Comparison of ENCODE assay signal across 1 cellular context in genomic region chr11:107592813-107593212, GRCh38.
TF ChIP-seq lines count a peak whose summit lies in the region.

No MANE protein-coding gene starts in this region.

TF ChIP-seq in K562, 482 proteins besides CTCF, POLR2A, EP300 and RAD21:
- no peak for TF ChIP-seq CBX3 (IDR thresholded peaks at IDR 0.05; ENCODE audit: borderline replicate concordance in 1 of 2, low read length in 2 of 2)
- no peak for TF ChIP-seq NEUROD1 (IDR thresholded peaks at IDR 0.05; ENCODE audit: borderline replicate concordance, low read depth, low read length, partially characterized antibody)
- no peak for TF ChIP-seq U2AF1 (optimal IDR thresholded peaks at IDR 0.05; ENCODE audit: low read depth, low read length)
- TF ChIP-seq ID3 (CRISPR knock-in tag; IDR thresholded peaks at IDR 0.05): no peak
- no peak for TF ChIP-seq ID3 (tag; IDR thresholded peaks at IDR 0.05)
- TF ChIP-seq BACH1 (tag; IDR thresholded peaks at IDR 0.05): no peak
- no peak for TF ChIP-seq MBD1 (CRISPR knock-in tag; IDR thresholded peaks at IDR 0.05)
- TF ChIP-seq MTA3 (IDR thresholded peaks at IDR 0.05; ENCODE audit: borderline replicate concordance): no peak
- no peak for TF ChIP-seq IRF9 (tag; IDR thresholded peaks at IDR 0.05)
- TF ChIP-seq ZHX1 (conservative IDR thresholded peaks at IDR 0.05; ENCODE audit: low read length): no peak
- TF ChIP-seq ZC3H4 (CRISPR knock-in tag; IDR thresholded peaks at IDR 0.05; ENCODE audit: borderline replicate concordance): no peak
- no peak for TF ChIP-seq MYNN (IDR thresholded peaks at IDR 0.05)
- TF ChIP-seq MYNN (CRISPR knock-in tag; IDR thresholded peaks at IDR 0.05): no peak
- no peak for TF ChIP-seq ZFPM2 (CRISPR knock-in tag; IDR thresholded peaks at IDR 0.05)
- TF ChIP-seq RCOR1 (IDR thresholded peaks at IDR 0.05; ENCODE audit: borderline replicate concordance in 1 of 2, low read depth in 2 of 2, low read length in 2 of 2): no peak
- peak; percentile 92 for TF ChIP-seq HNRNPLL (IDR thresholded peaks at IDR 0.05; ENCODE audit: low read depth, low read length, poor library complexity, severe bottlenecking)
- TF ChIP-seq RBBP5 (IDR thresholded peaks at IDR 0.05; ENCODE audit: borderline replicate concordance, insufficient read depth, low read length, poor library complexity, severe bottlenecking): no peak
- TF ChIP-seq CREB3L1 (IDR thresholded peaks at IDR 0.05; ENCODE audit: borderline replicate concordance, low read depth): no peak
- peak; percentile 25 for TF ChIP-seq HDAC3 (IDR thresholded peaks at IDR 0.05; ENCODE audit: borderline replicate concordance, partially characterized antibody)
